ENCODE assay signal across 1 cellular context in the genomic region with DNA sequence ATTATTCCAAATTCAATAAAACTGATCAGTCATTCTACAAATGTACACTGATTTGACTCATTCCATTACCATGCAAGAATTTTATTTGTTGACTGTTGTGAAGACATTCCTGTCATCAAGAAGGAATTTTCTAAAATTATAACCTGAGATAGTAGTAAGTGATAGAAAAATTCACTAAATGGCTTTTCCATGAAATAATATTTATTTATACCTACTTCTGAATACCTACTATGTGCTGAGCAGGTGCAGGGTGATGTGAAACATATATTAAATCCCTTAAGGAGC.
TF ChIP-seq lines count a peak whose summit lies in the region.

No MANE protein-coding gene starts in this region.

TF ChIP-seq in IMR-90, 13 proteins besides CTCF, POLR2A, EP300 and RAD21:
- TF ChIP-seq USF2 (IDR thresholded peaks at IDR 0.05; ENCODE audit: low read depth, low read length) (no peak), CHD1 (IDR thresholded peaks at IDR 0.05; ENCODE audit: low read depth, low read length) (no peak), MAZ (IDR thresholded peaks at IDR 0.05; ENCODE audit: borderline replicate concordance, low read depth, low read length) (no peak), RFX5 (IDR thresholded peaks at IDR 0.05; ENCODE audit: low read depth, low read length) (no peak), SMC3 (IDR thresholded peaks at IDR 0.05; ENCODE audit: low read depth, low read length) (no peak), NFE2L2 (IDR thresholded peaks at IDR 0.05; ENCODE audit: low read depth, low read length) (no peak), FOS (IDR thresholded peaks at IDR 0.05; ENCODE audit: low read depth, low read length) (no peak), CEBPB (IDR thresholded peaks at IDR 0.05; ENCODE audit: low read depth, low read length) (no peak), MAFK (IDR thresholded peaks at IDR 0.05; ENCODE audit: low read depth, low read length) (no peak), RCOR1 (IDR thresholded peaks at IDR 0.05; ENCODE audit: insufficient replicate concordance, low read length) (no peak), BHLHE40 (IDR thresholded peaks at IDR 0.05; ENCODE audit: low read depth, low read length) (no peak), MXI1 (IDR thresholded peaks at IDR 0.05; ENCODE audit: borderline replicate concordance, low read depth, low read length) (no peak)
- TF ChIP-seq, protein P1, sequence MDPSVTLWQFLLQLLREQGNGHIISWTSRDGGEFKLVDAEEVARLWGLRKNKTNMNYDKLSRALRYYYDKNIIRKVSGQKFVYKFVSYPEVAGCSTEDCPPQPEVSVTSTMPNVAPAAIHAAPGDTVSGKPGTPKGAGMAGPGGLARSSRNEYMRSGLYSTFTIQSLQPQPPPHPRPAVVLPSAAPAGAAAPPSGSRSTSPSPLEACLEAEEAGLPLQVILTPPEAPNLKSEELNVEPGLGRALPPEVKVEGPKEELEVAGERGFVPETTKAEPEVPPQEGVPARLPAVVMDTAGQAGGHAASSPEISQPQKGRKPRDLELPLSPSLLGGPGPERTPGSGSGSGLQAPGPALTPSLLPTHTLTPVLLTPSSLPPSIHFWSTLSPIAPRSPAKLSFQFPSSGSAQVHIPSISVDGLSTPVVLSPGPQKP (IDR thresholded peaks at IDR 0.05; ENCODE audit: borderline replicate concordance, low read depth, low read length): no peak
